Comparison of ENCODE assay signal across 16 cellular contexts in genomic region chr5:158543539-158544387, GRCh38.
DNase-seq lines count a peak whose midpoint lies in the region; ATAC-seq and TF ChIP-seq lines count a peak whose summit lies in the region.
"Had no signal": no experiment of that assay in that cellular context is flagged by ENCODE, and none has a peak within 500 bp of the region (broad histone marks: within the 10 kb centered on the region; RNA-seq: fewer than 3 reads in every experiment).

No MANE protein-coding gene starts in this region.

- DNase-seq in AG10803 (ENCODE audit: low read depth), result peak; percentile 38
- peak; percentile 86 for DNase-seq in fibroblast of gingiva (ENCODE audit: low read depth)
- DNase-seq in transverse colon, result no peak
- DNase-seq in effector memory CD4-positive, alpha-beta T cell, result no peak
- no peak for DNase-seq in UCSD-AML1 (lab: John Stamatoyannopoulos, UW; ENCODE audit: unreplicated experiment)
- DNase-seq: activated T-cell treated with anti-CD3 and anti-CD28 coated beads for 4 hours, foreskin melanocyte, HFFc6, mammary epithelial cell, Peyer's patch, upper lobe of left lung had no signal

- H3K36me3 ChIP-seq in muscle layer of duodenum (ENCODE audit: control insufficient read depth in 1 of 2, insufficient read depth in 2 of 2, low read length in 2 of 2) (no peaks in the 10 kb centered on the region), transverse colon (no peaks in the 10 kb centered on the region)
- no peaks in the 10 kb centered on the region for H3K36me3 ChIP-seq in effector memory CD4-positive, alpha-beta T cell (ENCODE audit: control insufficient read depth, insufficient read depth, low read length)
- H3K36me3 ChIP-seq: BLaER1 treated with 17β-estradiol and CSF1 and Interleukin-3, amounts not matched to agents 10 nM and 100 nM; Peyer's patch; prostate gland; upper lobe of left lung had no signal

- H3K4me1 ChIP-seq in muscle layer of duodenum (ENCODE audit: control insufficient read depth in 1 of 2, insufficient read depth in 2 of 2, low read length in 2 of 2), result peaks cover 0 to 4% of the 10 kb centered on the region in 2 donors
- no peaks in the 10 kb centered on the region for H3K4me1 ChIP-seq in transverse colon
- no peaks in the 10 kb centered on the region for H3K4me1 ChIP-seq in effector memory CD4-positive, alpha-beta T cell (ENCODE audit: control insufficient read depth, insufficient read depth, low read length, poor library complexity, severe bottlenecking)
- H3K4me1 ChIP-seq: Peyer's patch, prostate gland, upper lobe of left lung had no signal

- peak overlapping the region; percentile 19 for H3K27ac ChIP-seq in muscle layer of duodenum (ENCODE audit: low read length)
- no peak overlapping the region for H3K27ac ChIP-seq in transverse colon
- no peak overlapping the region for H3K27ac ChIP-seq in effector memory CD4-positive, alpha-beta T cell (ENCODE audit: insufficient read depth, low read length, poor library complexity, severe bottlenecking)
- H3K27ac ChIP-seq: BLaER1 treated with 17β-estradiol and CSF1 and Interleukin-3, amounts not matched to agents 10 nM and 100 nM; Peyer's patch; prostate gland; upper lobe of left lung had no signal

- TF ChIP-seq POLR2A in transverse colon (IDR thresholded peaks at IDR 0.05), result no peak

- ATAC-seq in HG02870 (IDR thresholded peaks at IDR 0.05; ENCODE audit: unreplicated experiment) (peak; percentile 59), esophagus mucosa (no peak)

- no peak for TF ChIP-seq EP300 in transverse colon (IDR thresholded peaks at IDR 0.05; ENCODE audit: low read depth)

- H3K9me3 ChIP-seq in muscle layer of duodenum (ENCODE audit: control insufficient read depth in 1 of 2, low read length in 2 of 2) (no peaks in the 10 kb centered on the region), transverse colon (no peaks in the 10 kb centered on the region)
- no peaks in the 10 kb centered on the region for H3K9me3 ChIP-seq in effector memory CD4-positive, alpha-beta T cell (ENCODE audit: control insufficient read depth, low read length)
- H3K9me3 ChIP-seq: Peyer's patch, prostate gland, upper lobe of left lung had no signal

- H3K4me3 ChIP-seq in AG10803 (ENCODE audit: low read length) (no peak overlapping the region), muscle layer of duodenum (ENCODE audit: low read depth in 1 of 2, low read length in 2 of 2) (no peak overlapping the region), transverse colon (no peak overlapping the region)
- H3K4me3 ChIP-seq in effector memory CD4-positive, alpha-beta T cell (ENCODE audit: insufficient read depth, low read depth, low read length, poor library complexity, severe bottlenecking), result no peak overlapping the region
- H3K4me3 ChIP-seq: BLaER1 treated with 17β-estradiol and CSF1 and Interleukin-3, amounts not matched to agents 10 nM and 100 nM; Peyer's patch; prostate gland; upper lobe of left lung had no signal

- in situ Hi-C loops in transverse colon (cut with MboI; ENCODE audit: low pct_ligation_motif_present in 1 of 4, low pct_unique_long_range_greater_than_20kb in 1 of 4, low sequenced_read_pairs in 3 of 4), result no loop called here

- H3K27me3 ChIP-seq in muscle layer of duodenum (ENCODE audit: low read depth, low read length), result no peaks in the 10 kb centered on the region
- no peaks in the 10 kb centered on the region for H3K27me3 ChIP-seq in transverse colon
- H3K27me3 ChIP-seq in effector memory CD4-positive, alpha-beta T cell (replicated peaks; ENCODE audit: control insufficient read depth, insufficient read depth, low read length, poor library complexity, severe bottlenecking), result no peaks in the 10 kb centered on the region
- H3K27me3 ChIP-seq: BLaER1 treated with 17β-estradiol and CSF1 and Interleukin-3, amounts not matched to agents 10 nM and 100 nM; Peyer's patch; upper lobe of left lung had no signal

- WGBS in transverse colon (ENCODE audit: low coverage in 1 of 2), 2 donors, result 36 to 55% methylated on average over 5 to 6 of the region's 6 CpGs

- intact Hi-C loops in transverse colon (cut with DNase I; ENCODE audit: low total_unique reads), result no loop called here

- TF ChIP-seq CTCF in AG10803 (conservative IDR thresholded peaks at IDR 0.05; ENCODE audit: low read length), result no peak
- no peak for TF ChIP-seq CTCF in transverse colon (IDR thresholded peaks at IDR 0.05)

Comparison
In these comparisons a context has a peak if more than half of its experiments do, and no peak if none do; other contexts are left out.
1. DNase-seq: peak in AG10803 (single experiment) and fibroblast of gingiva (single experiment); none in transverse colon (single experiment), effector memory CD4-positive, alpha-beta T cell (0 of 3) and UCSD-AML1 (single experiment).